Comparison of ENCODE assay signal across 2 cellular contexts in the genomic region with DNA sequence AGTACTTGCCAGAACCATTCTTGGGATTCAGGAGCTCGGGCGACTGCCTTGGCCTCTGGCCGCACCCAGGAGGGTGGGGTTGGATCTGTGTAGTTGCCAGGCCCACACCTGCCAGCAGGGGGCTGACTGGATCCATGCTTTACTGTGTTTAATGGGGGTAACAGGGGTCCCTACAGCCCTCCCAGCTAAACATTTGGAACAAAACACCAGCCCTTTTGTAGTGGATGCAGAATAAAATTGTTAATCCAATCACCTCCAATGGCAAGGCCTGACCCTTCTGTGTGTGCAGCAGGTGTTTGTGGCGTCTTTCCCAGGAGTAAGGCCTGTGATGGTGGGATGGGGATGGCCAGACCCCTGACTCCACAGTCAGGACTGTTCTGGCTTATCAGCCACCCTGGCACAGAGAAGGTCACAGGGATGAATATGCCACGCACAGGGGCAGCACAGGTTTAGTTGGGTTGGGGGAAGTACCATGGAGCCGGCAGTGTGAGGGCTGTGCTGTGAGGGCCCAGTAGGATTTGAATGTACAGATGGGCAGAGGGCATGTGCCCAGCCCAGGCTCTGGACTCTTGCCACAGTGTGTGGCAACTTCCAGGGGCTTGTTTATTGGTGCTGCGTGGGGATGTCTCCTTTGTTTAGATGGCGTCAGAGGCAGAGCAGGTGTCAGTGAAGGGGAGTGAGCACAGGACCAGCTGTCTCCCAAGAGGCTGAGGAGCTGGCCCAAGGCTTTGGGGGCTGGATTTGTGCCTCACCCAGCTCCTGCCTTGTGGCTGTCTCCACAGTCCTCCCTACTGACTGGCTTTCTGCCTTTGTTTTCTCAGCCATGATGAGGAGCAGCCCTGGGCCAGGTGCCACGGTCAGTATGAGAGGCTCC.
A peak's percentile ranks its signal among the peaks of the same experiment; 100 is the strongest.
TF ChIP-seq lines count a peak whose summit lies in the region.

No MANE protein-coding gene starts in this region.

TF ChIP-seq in A549, 52 proteins besides CTCF, POLR2A, EP300 and RAD21:
- TF ChIP-seq RNF2 (IDR thresholded peaks at IDR 0.05; ENCODE audit: borderline replicate concordance, low read depth) (no peak), SMC3 (IDR thresholded peaks at IDR 0.05) (peak; percentile 45)

TF ChIP-seq in GM12891, 5 proteins besides CTCF, POLR2A, EP300 and RAD21:
- TF ChIP-seq PAX5 (IDR thresholded peaks at IDR 0.05; ENCODE audit: insufficient read depth, low read length, severe bottlenecking) (no peak), POLR2AphosphoS5 (IDR thresholded peaks at IDR 0.05; ENCODE audit: low read depth, low read length) (peak; percentile 63), TAF1 (IDR thresholded peaks at IDR 0.05; ENCODE audit: low read depth, low read length) (no peak), SPI1 (IDR thresholded peaks at IDR 0.05; ENCODE audit: low read depth, low read length) (no peak), POU2F2 (IDR thresholded peaks at IDR 0.05; ENCODE audit: low read depth, low read length) (peak; percentile 18; the same call in 1 of the 2 replicates)
TF ChIP-seq in GM12891: peak in this region for 2.
